Comparison of ENCODE assay signal across 23 cellular contexts in genomic region chr3:52563984-52564383, GRCh38. TPM values are rescaled to one million over a fixed set of nuclear protein-coding genes. Genes with fewer than 3 reads are reported as not detected.
DNase-seq lines count a peak whose midpoint lies in the region; ATAC-seq and TF ChIP-seq lines count a peak whose summit lies in the region.
"Had no signal": no experiment of that assay in that cellular context is flagged by ENCODE, and none has a peak within 500 bp of the region (broad histone marks: within the 10 kb centered on the region; RNA-seq: fewer than 3 reads in every experiment).

No MANE protein-coding gene starts in this region.

- H3K4me3 Mint-ChIP-seq in HFFc6 = no peak overlapping the region
- H3K4me3 Mint-ChIP-seq: CD14-positive monocyte; CD4-positive, alpha-beta memory T cell; CD4-positive, CD25-positive, alpha-beta regulatory T cell; CD8-positive, alpha-beta memory T cell had no signal

- intact Hi-C loops in left lung (cut with DNase I) (no loop called here), lower lobe of right lung (cut with DNase I) (no loop called here), upper lobe of right lung (cut with DNase I) (no loop called here)

- no peaks in the 10 kb centered on the region; the same call in 1 of the 2 replicates for H3K27me3 Mint-ChIP-seq in HFFc6 (ENCODE audit: insufficient read depth)
- H3K27me3 Mint-ChIP-seq: CD4-positive, alpha-beta memory T cell; CD4-positive, CD25-positive, alpha-beta regulatory T cell; CD8-positive, alpha-beta memory T cell had no signal

- H3K36me3 Mint-ChIP-seq in HFFc6 (ENCODE audit: low read depth) = peaks cover 33% of the 10 kb centered on the region

- H3K9me3 Mint-ChIP-seq in HFFc6 = no peaks in the 10 kb centered on the region
- H3K9me3 Mint-ChIP-seq: CD4-positive, alpha-beta memory T cell; CD4-positive, CD25-positive, alpha-beta regulatory T cell; CD8-positive, alpha-beta memory T cell had no signal

- H3K9me3 ChIP-seq in left lung (no peaks in the 10 kb centered on the region), lower lobe of right lung (no peaks in the 10 kb centered on the region), upper lobe of right lung (no peaks in the 10 kb centered on the region), HAP-1 (no peaks in the 10 kb centered on the region)
- H3K9me3 ChIP-seq: BE2C, BLaER1 had no signal

- peaks cover 0 to 81% of the 10 kb centered on the region in 2 donors for H3K36me3 ChIP-seq in left lung
- peaks cover 73% of the 10 kb centered on the region for H3K36me3 ChIP-seq in lower lobe of right lung
- peaks cover 61% of the 10 kb centered on the region for H3K36me3 ChIP-seq in upper lobe of right lung
- H3K36me3 ChIP-seq in HAP-1 (replicated peaks) = peaks cover 32% of the 10 kb centered on the region
- H3K36me3 ChIP-seq: BE2C had no signal

- no peak for TF ChIP-seq CTCF in HFFc6 (IDR thresholded peaks at IDR 0.05)
- TF ChIP-seq CTCF in left lung (IDR thresholded peaks at IDR 0.05) = no peak
- TF ChIP-seq CTCF in lower lobe of right lung (IDR thresholded peaks at IDR 0.05) = no peak
- no peak for TF ChIP-seq CTCF in upper lobe of right lung (IDR thresholded peaks at IDR 0.05)

- H3K4me1 ChIP-seq in left lung = no peaks in the 10 kb centered on the region
- peaks cover 9% of the 10 kb centered on the region for H3K4me1 ChIP-seq in lower lobe of right lung
- no peaks in the 10 kb centered on the region for H3K4me1 ChIP-seq in upper lobe of right lung
- no peaks in the 10 kb centered on the region for H3K4me1 ChIP-seq in HAP-1
- H3K4me1 ChIP-seq: BE2C, BLaER1 had no signal

- in situ Hi-C loops in HAP-1 (cut with MboI; ENCODE audit: low sequenced_read_pairs) = no loop called here

- H3K4me3 ChIP-seq in left lung (no peak overlapping the region), lower lobe of right lung (no peak overlapping the region), upper lobe of right lung (no peak overlapping the region), HAP-1 (no peak overlapping the region)
- H3K4me3 ChIP-seq: BLaER1, GM12878 had no signal

- ATAC-seq in left lung (peak; percentile 79), lower lobe of right lung (peak; percentile 69 to 84), upper lobe of right lung (peak; percentile 67), HG03135 (IDR thresholded peaks at IDR 0.05; ENCODE audit: unreplicated experiment) (no peak)
- ATAC-seq: GM12878 had no signal

- H3K27ac ChIP-seq in left lung (peak overlapping the region in 1 of 2 donors; percentile 31), lower lobe of right lung (peak overlapping the region; percentile 26), upper lobe of right lung (peak overlapping the region; percentile 67)
- H3K27ac ChIP-seq: BLaER1 had no signal

- peaks cover 27% of the 10 kb centered on the region for H3K4me1 Mint-ChIP-seq in HFFc6 (ENCODE audit: low read depth)
- H3K4me1 Mint-ChIP-seq: CD14-positive monocyte had no signal

- H3K27me3 ChIP-seq in left lung (no peaks in the 10 kb centered on the region), lower lobe of right lung (ENCODE audit: low read depth) (no peaks in the 10 kb centered on the region), upper lobe of right lung (no peaks in the 10 kb centered on the region), HAP-1 (ENCODE audit: low read depth) (no peaks in the 10 kb centered on the region)
- H3K27me3 ChIP-seq: BE2C, BLaER1 had no signal

- no peak for DNase-seq in HFFc6
- no peak for DNase-seq in left lung
- no peak for DNase-seq in lower lobe of right lung
- no peak for DNase-seq in upper lobe of right lung
- DNase-seq in HAP-1 (ENCODE audit: low spot score in 2 of 2) = no peak
- DNase-seq in DMS53 (lab: John Stamatoyannopoulos, UW) = no peak
- DNase-seq in HT-29 (ENCODE audit: low spot score) = no peak
- DNase-seq: 8988T; ACHN; BE2C; C1 segment of cervical spinal cord; CD4-positive, alpha-beta memory T cell; CD4-positive, CD25-positive, alpha-beta regulatory T cell; CD8-positive, alpha-beta memory T cell; COR-L47; DMS 273 treated with DMSO at 0.1 percent for 48 hours; DMS153; DMS79 treated with DMSO at 0.1 percent for 48 hours; GDM1 had no signal

- H3K27ac Mint-ChIP-seq in HFFc6 = peak overlapping the region; percentile 3; the same call in 1 of the 2 replicates
- H3K27ac Mint-ChIP-seq: CD4-positive, alpha-beta memory T cell; CD8-positive, alpha-beta memory T cell had no signal

RNA-seq across cellular contexts. Expression of gene UQCC5, which starts 27.6 kb away (rescaled TPM):
- total RNA-seq in HFFc6 (2021; fragmentation: NEBNext Ultra II Directional; extraction: Animal tissue kit (Norgen Biotek cat#: 25700)) = 10 to 100 TPM; 22.2 to 38.4 (median 28.3) TPM
- total RNA-seq in left lung (10 to 100 TPM; 19.0 to 20.4 TPM), lower lobe of right lung (16.3 TPM), upper lobe of right lung (16.6 TPM)
- 15.3 and 38.3 TPM in 2 replicates for total RNA-seq in HT-29 (2014; rRNA removed; shearing (Covaris generic))

RNA-seq across cellular contexts. Expression of gene NT5DC2, which starts 30.3 kb away (rescaled TPM):
- total RNA-seq in HFFc6 (2021; fragmentation: NEBNext Ultra II Directional; extraction: Animal tissue kit (Norgen Biotek cat#: 25700)) = 100 to 1,000 TPM; 156 to 198 (median 183) TPM
- total RNA-seq in left lung = 10 to 100 TPM; 81.8 to 83.1 TPM
- 28.5 TPM for total RNA-seq in lower lobe of right lung
- total RNA-seq in upper lobe of right lung = 39.7 TPM
- 119 and 120 TPM in 2 replicates for total RNA-seq in HT-29 (2014; rRNA removed; shearing (Covaris generic))
